In genomic region chr11:121559812-121560211, GRCh38 we compare ENCODE assay signal across 11 cellular contexts.
DNase-seq lines count a peak whose midpoint lies in the region; ATAC-seq lines count a peak whose summit lies in the region.
"Had no signal": no experiment of that assay in that cellular context is flagged by ENCODE, and none has a peak within 500 bp of the region (broad histone marks: within the 10 kb centered on the region; RNA-seq: fewer than 3 reads in every experiment).

No MANE protein-coding gene starts in this region.

- H3K9me3 Mint-ChIP-seq in activated naive CD4-positive, alpha-beta T cell treated with anti-CD3 and anti-CD28 coated beads, Interleukin-2, amount 50 U/mL, for 24 hours: no peaks in the 10 kb centered on the region
- H3K9me3 Mint-ChIP-seq in immature natural killer cell: no peaks in the 10 kb centered on the region

- H3K27me3 Mint-ChIP-seq in activated naive CD4-positive, alpha-beta T cell treated with anti-CD3 and anti-CD28 coated beads, Interleukin-2, amount 50 U/mL, for 24 hours: no peaks in the 10 kb centered on the region
- H3K27me3 Mint-ChIP-seq in immature natural killer cell (ENCODE audit: low read depth in 3 of 3): peaks cover 1 to 15% (median 5%) of the 10 kb centered on the region in 3 donors

- H3K4me3 Mint-ChIP-seq in activated naive CD4-positive, alpha-beta T cell treated with anti-CD3 and anti-CD28 coated beads, Interleukin-2, amount 50 U/mL, for 24 hours: no peak overlapping the region
- no peak overlapping the region for H3K4me3 Mint-ChIP-seq in immature natural killer cell

- peak overlapping the region; percentile 61 for H3K27ac Mint-ChIP-seq in activated naive CD4-positive, alpha-beta T cell treated with anti-CD3 and anti-CD28 coated beads, Interleukin-2, amount 50 U/mL, for 24 hours
- H3K27ac Mint-ChIP-seq in immature natural killer cell: peak overlapping the region in 5 of 6 donors; percentile 16 to 69 (median 58)

- no peak for ATAC-seq in HG03457 (IDR thresholded peaks at IDR 0.05; ENCODE audit: unreplicated experiment)

- peaks cover 18% of the 10 kb centered on the region for H3K36me3 Mint-ChIP-seq in activated naive CD4-positive, alpha-beta T cell treated with anti-CD3 and anti-CD28 coated beads, Interleukin-2, amount 50 U/mL, for 24 hours
- H3K36me3 Mint-ChIP-seq in immature natural killer cell: peaks cover 21 to 63% (median 36%) of the 10 kb centered on the region in 3 donors

- DNase-seq in activated naive CD4-positive, alpha-beta T cell treated with Interleukin-2 at 50 U/mL for 16 hours: no peak
- DNase-seq in NCI-H1105 (lab: John Stamatoyannopoulos, UW): peak; percentile 57
- no peak for DNase-seq in immature natural killer cell
- DNase-seq in HUDEP-2 (lab: John Stamatoyannopoulos, UW; ENCODE audit: unreplicated experiment in 76 of 76): no peak
- no peak for DNase-seq in A172 (ENCODE audit: low spot score)
- DNase-seq: DMS79 treated with DMSO at 0.1 percent for 48 hours, NCI-H2081 treated with DMSO at 0.1 percent for 48 hours, NCI-H526 treated with DMSO at 0.1 percent for 48 hours, Right ventricle myocardium superior had no signal

- peaks cover 48% of the 10 kb centered on the region for H3K4me1 Mint-ChIP-seq in activated naive CD4-positive, alpha-beta T cell treated with anti-CD3 and anti-CD28 coated beads, Interleukin-2, amount 50 U/mL, for 24 hours
- H3K4me1 Mint-ChIP-seq in immature natural killer cell: peaks cover 43 to 80% of the 10 kb centered on the region in 2 donors
